In the genomic region with DNA sequence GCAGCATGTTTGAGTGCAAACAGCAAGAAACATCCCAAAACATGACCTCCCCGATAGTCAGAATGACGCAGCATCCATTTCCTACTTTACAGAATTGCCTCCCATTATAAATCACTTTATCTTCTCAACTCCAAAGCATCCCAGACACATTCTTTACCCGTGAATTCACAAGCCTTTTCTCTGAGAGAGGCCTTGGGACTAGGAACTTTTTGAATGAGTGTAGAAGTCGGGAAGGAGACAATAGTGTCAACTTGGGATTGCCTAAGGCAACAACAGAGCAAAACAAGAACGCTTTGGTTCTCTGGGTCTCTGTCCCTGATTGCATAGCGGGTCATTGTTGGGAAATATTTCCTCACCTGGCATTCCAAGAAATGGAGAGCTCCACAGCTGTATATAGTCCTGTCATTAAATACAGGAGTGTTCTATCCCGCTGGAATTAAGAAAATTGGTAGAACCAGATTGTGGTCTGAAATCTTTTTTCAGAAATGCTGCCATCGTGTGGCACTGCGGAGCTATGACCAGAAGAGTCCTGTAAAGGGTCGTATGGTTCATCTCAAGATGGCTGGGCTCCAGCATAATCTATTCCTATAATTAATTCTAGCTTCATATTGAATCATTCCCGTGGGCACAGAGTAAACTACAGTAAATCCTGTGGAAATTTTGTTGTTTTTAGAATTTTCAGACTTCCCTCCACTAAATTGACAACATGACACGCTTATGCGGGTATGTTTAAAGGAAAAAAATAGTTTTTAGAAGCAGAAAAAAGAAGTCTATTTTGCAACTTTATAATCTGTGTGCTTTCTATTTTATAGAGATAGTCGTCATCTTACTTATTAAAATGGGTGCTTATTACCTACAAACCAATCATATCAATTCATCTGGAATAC, we compare ENCODE assay signal across 8 cellular contexts. TPM values are rescaled to one million over a fixed set of nuclear protein-coding genes. Genes with fewer than 3 reads are reported as not detected.
A peak's percentile ranks its signal among the peaks of the same experiment; 100 is the strongest.
DNase-seq lines count a peak whose midpoint lies in the region; ATAC-seq, FAIRE-seq and TF ChIP-seq lines count a peak whose summit lies in the region.

No MANE protein-coding gene starts in this region.

- TF ChIP-seq EP300 in gastroesophageal sphincter (IDR thresholded peaks at IDR 0.05) = no peak

- H3K36me3 Mint-ChIP-seq in activated T-cell treated with anti-CD3 and anti-CD28 coated beads, Interleukin-2, amount 50 U/mL, for 4 hours (ENCODE audit: insufficient read depth) = no peaks in the 10 kb centered on the region

- no peak for TF ChIP-seq POLR2A in gastroesophageal sphincter (IDR thresholded peaks at IDR 0.05)

- peaks cover 0 to 9% (median 0%) of the 10 kb centered on the region in 3 donors for H3K4me1 ChIP-seq in gastroesophageal sphincter
- H3K4me1 ChIP-seq in neutrophil (ENCODE audit: control insufficient read depth in 1 of 2, insufficient read depth in 1 of 2, low read depth in 1 of 2, low read length in 1 of 2) = peaks cover 19 to 33% of the 10 kb centered on the region in 2 experiments

- no peak overlapping the region for H3K4me3 Mint-ChIP-seq in activated T-cell treated with anti-CD3 and anti-CD28 coated beads, Interleukin-2, amount 50 U/mL, for 4 hours

- H3K9me3 Mint-ChIP-seq in activated T-cell treated with anti-CD3 and anti-CD28 coated beads, Interleukin-2, amount 50 U/mL, for 4 hours = no peaks in the 10 kb centered on the region

- H3K4me3 ChIP-seq in gastroesophageal sphincter (peak overlapping the region; percentile 7 to 24), neutrophil (ENCODE audit: low read depth in 1 of 2, low read length in 1 of 2) (no peak overlapping the region)

- H3K27ac ChIP-seq in gastroesophageal sphincter = peak overlapping the region in 1 of 4 donors; percentile 45
- no peak overlapping the region for H3K27ac ChIP-seq in neutrophil

- peak; percentile 70 to 83 (median 76) for TF ChIP-seq CTCF in gastroesophageal sphincter (IDR thresholded peaks at IDR 0.05)
- peak; percentile 85 for TF ChIP-seq CTCF in neutrophil (IDR thresholded peaks at IDR 0.05)

- H3K4me1 Mint-ChIP-seq in activated T-cell treated with anti-CD3 and anti-CD28 coated beads, Interleukin-2, amount 50 U/mL, for 4 hours (ENCODE audit: low read depth) = peaks cover 8% of the 10 kb centered on the region

- H3K36me3 ChIP-seq in gastroesophageal sphincter = no peaks in the 10 kb centered on the region
- H3K36me3 ChIP-seq in neutrophil = no peaks in the 10 kb centered on the region

- H3K27me3 ChIP-seq in gastroesophageal sphincter (no peaks in the 10 kb centered on the region), neutrophil (peaks cover 42% of the 10 kb centered on the region)

- 24 to 30% methylated on average over 14 of the region's 14 CpGs for WGBS in gastroesophageal sphincter (ENCODE audit: low coverage in 1 of 2), 2 donors

- DNase-seq in COR-L47 (lab: John Stamatoyannopoulos, UW) (peak; percentile 80), GM19239 (ENCODE audit: insufficient read length, low spot score) (peak; percentile 7), NCI-H748 (lab: John Stamatoyannopoulos, UW; ENCODE audit: unreplicated experiment) (peak; percentile 60), NCI-H146 treated with DMSO at 0.1 percent for 48 hours (lab: John Stamatoyannopoulos, UW; ENCODE audit: unreplicated experiment) (no peak)
- no peak for DNase-seq in activated T-cell treated with anti-CD3 and anti-CD28 coated beads, Interleukin-2, amount 50 U/mL, for 4 hours

- FAIRE-seq in GM19239 (lab: Jason Lieb, UNC) = peak; percentile 96

- H3K9me3 ChIP-seq in gastroesophageal sphincter (no peaks in the 10 kb centered on the region), neutrophil (no peaks in the 10 kb centered on the region)

- H3K27me3 Mint-ChIP-seq in activated T-cell treated with anti-CD3 and anti-CD28 coated beads, Interleukin-2, amount 50 U/mL, for 4 hours (ENCODE audit: low read depth) = peaks cover 42% of the 10 kb centered on the region

- peak; percentile 81 for ATAC-seq in HG03432 (IDR thresholded peaks at IDR 0.05; ENCODE audit: unreplicated experiment)
- peak; percentile 61 to 74 for ATAC-seq in activated T-cell treated with anti-CD3 and anti-CD28 coated beads, Interleukin-2, amount 50 U/mL, for 4 hours
- peak; percentile 60 for ATAC-seq in gastroesophageal sphincter

RNA-seq across cellular contexts. Expression of a gene that starts 2.0 kb away (rescaled TPM):
- under 1 TPM; 0.63 to 0.87 (median 0.81) TPM for total RNA-seq in activated T-cell treated with anti-CD3 and anti-CD28 coated beads, Interleukin-2, amount 50 U/mL, for 4 hours
- total RNA-seq in gastroesophageal sphincter = 10 to 100 TPM in 2 of 4 donors, 1 to 10 TPM in 2; 5.6 to 37.8 (median 10.3) TPM

RNA-seq across cellular contexts. Expression of a gene that starts 33.9 kb away (rescaled TPM):
- total RNA-seq in activated T-cell treated with anti-CD3 and anti-CD28 coated beads, Interleukin-2, amount 50 U/mL, for 4 hours = 1 to 10 TPM; 2.8 to 6.0 (median 4.2) TPM
- total RNA-seq in gastroesophageal sphincter = 100 to 1,000 TPM in 3 of 4 donors, 10 to 100 TPM in 1; 84.5 to 125 (median 117) TPM

Comparison
In these comparisons a context has a peak if more than half of its experiments do, and no peak if none do; other contexts are left out.
1. DNase-seq: peak in COR-L47 (single experiment), GM19239 (single experiment) and NCI-H748 (single experiment); none in activated T-cell treated with anti-CD3 and anti-CD28 coated beads, Interleukin-2, amount 50 U/mL, for 4 hours (single experiment) and NCI-H146 treated with DMSO at 0.1 percent for 48 hours (single experiment).
2. H3K4me3 ChIP-seq: peak in gastroesophageal sphincter (2 of 2); none in neutrophil (0 of 2).
3. RNA of a gene that starts 33.9 kb away (total RNA-seq): 84.5 to 125 TPM in gastroesophageal sphincter; 2.8 to 6.0 TPM in activated T-cell treated with anti-CD3 and anti-CD28 coated beads, Interleukin-2, amount 50 U/mL, for 4 hours; every median in the first group is over 10 times any median in the second.
4. Peak in every context shown above with its lines, with median percentiles within 50 percentile points of each other: ATAC-seq.